Comparison of ENCODE assay signal across 30 cellular contexts in the genomic region with DNA sequence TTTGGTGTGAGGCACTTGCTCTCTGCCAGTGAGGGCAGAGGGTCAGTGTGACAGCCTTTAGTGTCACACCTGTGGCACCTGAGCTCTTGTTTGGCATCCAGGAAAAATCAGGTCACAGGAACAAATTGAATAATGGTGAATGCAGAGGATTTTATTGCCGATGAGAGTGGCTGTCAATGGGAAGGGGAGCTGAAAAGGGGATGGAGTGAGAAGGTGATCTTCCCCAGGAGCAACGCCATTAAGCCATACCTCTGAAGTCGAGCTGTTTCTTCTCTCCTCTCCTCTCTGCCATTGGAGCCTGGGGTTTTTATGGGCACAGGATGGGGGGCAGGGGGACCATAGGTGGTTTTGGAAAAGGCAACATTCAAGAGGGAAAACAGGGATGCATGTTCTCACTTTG.
"Had no signal": no experiment of that assay in that cellular context is flagged by ENCODE, and none has a peak within 500 bp of the region (broad histone marks: within the 10 kb centered on the region; RNA-seq: fewer than 3 reads in every experiment).

No MANE protein-coding gene starts in this region.

- H3K27ac ChIP-seq: dorsolateral prefrontal cortex, epithelial cell of prostate, gastrocnemius medialis, heart left ventricle, hepatocyte, neural progenitor cell, ovary, right lobe of liver, stomach, thyroid gland had no signal

- H3K27me3 ChIP-seq: dorsolateral prefrontal cortex, gastrocnemius medialis, heart left ventricle, hepatocyte, neural progenitor cell, ovary, right lobe of liver, stomach, thyroid gland had no signal

- H3K4me3 ChIP-seq: dorsolateral prefrontal cortex, gastrocnemius medialis, heart left ventricle, hepatocyte, lung, mucosa of descending colon, neural progenitor cell, ovary, right lobe of liver, stomach, thyroid gland had no signal

- H3K9me3 ChIP-seq: gastrocnemius medialis, mucosa of descending colon, ovary, right lobe of liver, thyroid gland had no signal

- H3K36me3 ChIP-seq: gastrocnemius medialis, heart left ventricle, neural progenitor cell, ovary, right lobe of liver, stomach, thyroid gland had no signal

- H2AFZ ChIP-seq: hepatocyte, neural progenitor cell had no signal

- H3K4me2 ChIP-seq: hepatocyte, neural progenitor cell had no signal

- H3K27ac Mint-ChIP-seq: mesothelial cell of epicardium, nephron, neural progenitor cell had no signal

- H3K9me3 Mint-ChIP-seq: central memory CD8-positive, alpha-beta T cell had no signal

- H3K9ac ChIP-seq: neural progenitor cell had no signal

- DNase-seq: cortex of kidney; dorsolateral prefrontal cortex; effector CD4-positive, alpha-beta T cell; foreskin fibroblast; gastrocnemius medialis; heart left ventricle; kidney; mesenchymal stem cell; mucosa of descending colon; naive thymus-derived CD4-positive, alpha-beta T cell; occipital lobe; ovary; retina; right lobe of liver; small intestine; stimulated activated CD4-positive, alpha-beta T cell treated with anti-CD3 and anti-CD28 coated beads, Interleukin-15, amount 100 ng/mL, for 24 hours; stimulated activated CD4-positive, alpha-beta T cell treated with anti-CD3 and anti-CD28 coated beads, Interleukin-2, amount 100 ng/mL, for 48 hours; stimulated activated naive CD4-positive, alpha-beta T cell treated with Interleukin-2 at 50 U/mL for 16 hours; stomach; thyroid gland; trophoblast cell had no signal

- H3K4me3 Mint-ChIP-seq: central memory CD8-positive, alpha-beta T cell; mesothelial cell of epicardium; neural progenitor cell had no signal

- ATAC-seq: esophagus mucosa; gastrocnemius medialis; heart left ventricle; left lobe of liver; mucosa of descending colon; naive thymus-derived CD4-positive, alpha-beta T cell; right lobe of liver had no signal
